ENCODE assay signal across 7 cellular contexts in genomic region chr6:113821445-113821844, GRCh38.
"Had no signal": no experiment of that assay in that cellular context is flagged by ENCODE, and none has a peak within 500 bp of the region (broad histone marks: within the 10 kb centered on the region; RNA-seq: fewer than 3 reads in every experiment).

No MANE protein-coding gene starts in this region.

- H3K9me3 Mint-ChIP-seq: GM23338, IgD-negative memory B cell had no signal

- H3K27ac ChIP-seq: HL-60 had no signal

- H3K4me3 ChIP-seq: GM23338 had no signal

- DNase-seq: H9, HCEC 1CT, KBM-7 had no signal

- H3K4me1 Mint-ChIP-seq: GM23338 had no signal

- H3K27me3 Mint-ChIP-seq: IgD-negative memory B cell had no signal

- ATAC-seq: GM23338, HepG2 had no signal

- H3K36me3 Mint-ChIP-seq: IgD-negative memory B cell had no signal

- H3K27ac Mint-ChIP-seq: GM23338, H9, IgD-negative memory B cell had no signal

- H3K4me3 Mint-ChIP-seq: GM23338, H9, IgD-negative memory B cell had no signal
